Comparison of ENCODE assay signal across 8 cellular contexts in the genomic region with DNA sequence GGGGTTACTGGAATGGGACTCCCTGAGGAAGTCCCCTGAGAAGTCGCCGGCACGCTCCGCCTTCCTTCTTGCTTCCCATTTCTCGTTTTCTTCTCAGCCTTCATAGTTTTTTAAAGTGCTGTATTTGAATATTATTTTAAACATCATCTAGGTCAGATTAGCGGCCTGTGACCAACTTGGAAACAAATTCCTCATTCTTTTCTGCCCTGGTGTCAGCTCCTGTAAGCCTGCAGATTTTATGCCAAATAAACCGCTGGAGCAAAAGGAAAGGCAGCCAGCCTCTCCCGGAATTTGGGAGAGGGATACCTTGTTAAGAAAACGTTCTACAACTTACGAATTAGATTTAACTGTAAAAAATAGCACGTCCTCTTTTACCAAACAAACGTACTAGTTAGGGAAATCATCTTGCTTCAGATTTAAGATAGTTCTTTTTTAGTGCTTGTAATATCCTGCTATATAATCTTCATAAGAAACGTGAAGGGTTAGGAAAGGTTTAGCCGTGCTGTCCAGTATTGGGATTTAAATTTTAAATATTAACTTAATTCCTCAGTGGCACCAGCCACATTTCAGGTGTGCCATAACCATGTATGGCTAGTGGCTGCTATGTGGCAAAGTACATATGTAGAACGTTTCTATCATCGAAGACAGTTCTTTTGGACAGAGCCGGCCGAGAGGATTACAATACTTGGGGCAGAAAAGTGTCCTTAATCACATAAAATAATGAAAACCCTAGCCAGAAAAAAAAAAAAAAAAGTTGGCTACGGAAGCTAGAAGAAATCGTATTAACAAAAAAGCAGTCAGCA. TPM values are rescaled to one million over a fixed set of nuclear protein-coding genes. Genes with fewer than 3 reads are reported as not detected.
DNase-seq lines count a peak whose midpoint lies in the region; ATAC-seq, FAIRE-seq and TF ChIP-seq lines count a peak whose summit lies in the region.

No MANE protein-coding gene starts in this region.

- H3K36me3 Mint-ChIP-seq in CD4-positive, alpha-beta T cell (ENCODE audit: low read depth) = peaks cover 18% of the 10 kb centered on the region

- no peaks in the 10 kb centered on the region for H3K9me3 ChIP-seq in CD4-positive, alpha-beta T cell (ENCODE audit: control insufficient read depth, low read length)
- H3K9me3 ChIP-seq in KOPT-K1 (ENCODE audit: insufficient read depth, low read length, poor library complexity, severe bottlenecking) (no peaks in the 10 kb centered on the region), mucosa of descending colon (no peaks in the 10 kb centered on the region)

- H3K27ac ChIP-seq in CD4-positive, alpha-beta T cell (ENCODE audit: low read depth, low read length) = peak overlapping the region; percentile 99
- peak overlapping the region; percentile 23 for H3K27ac ChIP-seq in KOPT-K1 (ENCODE audit: low read depth, low read length, poor library complexity, severe bottlenecking)

- H3K4me1 Mint-ChIP-seq in CD4-positive, alpha-beta T cell (ENCODE audit: low read depth) = peaks cover 56% of the 10 kb centered on the region

- POLR2A ChIA-PET in CD4-positive, alpha-beta T cell (lab: Charles Lee) = interaction anchor here (0.7 to 3.6 kb wide), 14 partner anchors 26 to 842 kb away, joined by 3 to 45 read pairs (median 8); partner anchors contain the start of genes AFG3L2, CEP192, CEP76 and FAM210A

- ATAC-seq in CD4-positive, alpha-beta T cell (ENCODE audit: poor library complexity) = no peak
- no peak for ATAC-seq in mucosa of descending colon
- ATAC-seq in GM21447 (IDR thresholded peaks at IDR 0.05; ENCODE audit: unreplicated experiment) = no peak
- ATAC-seq in HG03432 (IDR thresholded peaks at IDR 0.05; ENCODE audit: unreplicated experiment) = no peak

- no peak for TF ChIP-seq CTCF in CD4-positive, alpha-beta T cell (IDR thresholded peaks at IDR 0.05)
- TF ChIP-seq CTCF in bronchial epithelial cell (IDR thresholded peaks at IDR 0.05; ENCODE audit: insufficient read depth, low read length, severe bottlenecking) (no peak), mucosa of descending colon (IDR thresholded peaks at IDR 0.05) (no peak), D721Med (IDR thresholded peaks at IDR 0.05; ENCODE audit: insufficient read depth, missing control alignments) (no peak)

- FAIRE-seq in bronchial epithelial cell (lab: Jason Lieb, UNC) = no peak
- FAIRE-seq in D721Med (lab: Jason Lieb, UNC) = no peak

- H3K27me3 Mint-ChIP-seq in CD4-positive, alpha-beta T cell = no peaks in the 10 kb centered on the region

- H3K27ac Mint-ChIP-seq in CD4-positive, alpha-beta T cell = peak overlapping the region; percentile 99

- H3K4me1 ChIP-seq in mucosa of descending colon (ENCODE audit: low read depth) = peaks cover 12% of the 10 kb centered on the region

- intact Hi-C loops in CD4-positive, alpha-beta T cell (cut with DNase I, micrococcal nuclease) = loop anchor here in 1 of 2 experiments (1.0 to 10.0 kb wide), 5 partner anchors 42 to 840 kb away; partner anchors contain the start of genes AFG3L2, CEP192, FAM210A and RNMT
- intact Hi-C loops in mucosa of descending colon (cut with DNase I, micrococcal nuclease) = loop anchor here in 1 of 2 donors (10.0 kb wide), 1 partner anchor 50 kb away; no protein-coding TSS in a partner anchor

- H3K36me3 ChIP-seq in KOPT-K1 (ENCODE audit: insufficient read depth, low read length) = no peaks in the 10 kb centered on the region
- no peaks in the 10 kb centered on the region for H3K36me3 ChIP-seq in bronchial epithelial cell (ENCODE audit: control insufficient read depth, insufficient read depth, low read length)
- peaks cover 5% of the 10 kb centered on the region for H3K36me3 ChIP-seq in mucosa of descending colon (ENCODE audit: low read depth)

- CTCF ChIA-PET in CD4-positive, alpha-beta T cell (lab: Charles Lee) = interaction anchor here (1.3 kb wide), 1 partner anchor 331 kb away, joined by 4 read pairs; no protein-coding TSS in a partner anchor

- H3K4me3 ChIP-seq in bronchial epithelial cell (ENCODE audit: low read depth, low read length) (peak overlapping the region; percentile 87), mucosa of descending colon (peak overlapping the region; percentile 59)

- H3K9me3 Mint-ChIP-seq in CD4-positive, alpha-beta T cell = no peaks in the 10 kb centered on the region

- H3K4me3 Mint-ChIP-seq in CD4-positive, alpha-beta T cell = peak overlapping the region; percentile 97

- DNase-seq in CD4-positive, alpha-beta T cell = no peak
- peak; percentile 21 for DNase-seq in bronchial epithelial cell (ENCODE audit: low read depth)
- no peak for DNase-seq in mucosa of descending colon
- no peak for DNase-seq in D721Med (ENCODE audit: insufficient read length, low spot score)
- DNase-seq in NCI-H510A treated with DMSO at 0.1 percent for 48 hours (lab: John Stamatoyannopoulos, UW) = no peak

- H3K27me3 ChIP-seq in CD4-positive, alpha-beta T cell (ENCODE audit: control insufficient read depth, insufficient read depth, low read length) = no peaks in the 10 kb centered on the region
- no peaks in the 10 kb centered on the region for H3K27me3 ChIP-seq in bronchial epithelial cell (ENCODE audit: control insufficient read depth, insufficient read depth, low read length)

RNA-seq across cellular contexts. Expression of gene PTPN2, which starts 0.7 kb away (rescaled TPM):
- total RNA-seq in CD4-positive, alpha-beta T cell = 10 to 100 TPM; 49.4 to 53.8 TPM
- 47.9 and 50.1 TPM in 2 replicates for total RNA-seq in bronchial epithelial cell
- total RNA-seq in mucosa of descending colon = 10 to 100 TPM; 28.9 to 42.0 (median 38.4) TPM
